In genomic region chr5:27619982-27620381, GRCh38 we compare ENCODE assay signal across 1 cellular context.
TF ChIP-seq lines count a peak whose summit lies in the region.

No MANE protein-coding gene starts in this region.

TF ChIP-seq in H1, 55 proteins besides CTCF, POLR2A, EP300 and RAD21 (continued from another document):
- TF ChIP-seq CTBP2 (IDR thresholded peaks at IDR 0.05; ENCODE audit: borderline replicate concordance, insufficient read depth, insufficient read length, low read length) = no peak
- no peak for TF ChIP-seq KDM1A (IDR thresholded peaks at IDR 0.05; ENCODE audit: borderline replicate concordance, low read length)
- no peak for TF ChIP-seq RBBP5 (IDR thresholded peaks at IDR 0.05; ENCODE audit: borderline replicate concordance, low read depth, low read length)
